Comparison of ENCODE assay signal across 7 cellular contexts in the genomic region with DNA sequence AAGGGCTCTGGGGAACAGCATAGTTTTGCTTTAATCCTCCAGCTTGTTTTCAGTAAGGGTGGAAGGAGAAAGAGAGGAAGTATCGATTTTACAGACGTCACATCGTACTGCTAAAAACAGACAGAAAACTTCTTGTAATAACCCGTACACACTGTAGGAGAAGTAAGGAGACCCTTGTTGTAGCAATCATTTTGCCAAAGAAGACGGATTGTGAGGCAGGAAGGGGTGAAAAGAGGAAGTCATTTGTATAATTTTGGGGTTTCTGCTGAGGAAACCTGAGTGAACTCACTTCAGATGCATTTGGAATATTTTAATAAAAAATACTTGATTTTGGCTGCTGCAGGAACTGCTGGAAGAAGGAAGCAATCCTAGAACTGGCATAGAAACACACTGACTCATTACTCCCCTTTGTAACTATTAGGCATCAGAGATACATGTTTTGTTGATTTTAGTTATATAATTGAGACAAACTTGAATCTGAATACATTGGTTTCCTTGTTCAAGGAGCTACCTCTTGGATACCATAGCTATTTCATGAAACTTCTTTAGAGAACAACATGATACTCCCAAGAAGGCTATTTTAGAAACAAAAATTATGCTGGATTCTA.
DNase-seq lines count a peak whose midpoint lies in the region; FAIRE-seq and TF ChIP-seq lines count a peak whose summit lies in the region.
"Not testable (repeated sequence)": the region's sequence is repeated elsewhere in the genome, so short reads cannot be mapped to it uniquely, and the experiment has no call there.

No MANE protein-coding gene starts in this region.

- CTCF ChIA-PET in endothelial cell of umbilical vein (lab: Charles Lee) = not testable (repeated sequence)

- not testable (repeated sequence) for H4K20me1 ChIP-seq in Karpas-422 (ENCODE audit: insufficient read depth, low read depth, low read length); endothelial cell of umbilical vein (replicated peaks; ENCODE audit: control insufficient read depth, extremely low read depth, insufficient read depth, low read length)

- H3K36me3 ChIP-seq in Karpas-422 (ENCODE audit: insufficient read depth, low read length) (peaks cover 25% of the 10 kb centered on the region; the same call in 1 of the 2 replicates), subcutaneous abdominal adipose tissue (ENCODE audit: control insufficient read depth in 5 of 5, insufficient read depth in 5 of 5, low read length in 5 of 5) (peaks cover 14 to 29% (median 19%) of the 10 kb centered on the region in 5 donors)
- H3K36me3 ChIP-seq in endothelial cell of umbilical vein (ENCODE audit: control insufficient read depth in 2 of 2, extremely low read depth in 1 of 2, insufficient read depth in 2 of 2, low read length in 2 of 2) = not testable (repeated sequence)

- not testable (repeated sequence) for H3K9me3 ChIP-seq in Karpas-422 (ENCODE audit: low read length); endothelial cell of umbilical vein (replicated peaks; ENCODE audit: control insufficient read depth, insufficient read depth, low read length); subcutaneous abdominal adipose tissue (ENCODE audit: control insufficient read depth in 5 of 5, low read length in 5 of 5)

- BruUV-seq in endothelial cell of umbilical vein (replicated peaks; lab: Mats Ljungman, UMichigan) = not testable (repeated sequence)

- not testable (repeated sequence) for H3K27me3 ChIP-seq in Karpas-422 (ENCODE audit: low read length); endothelial cell of umbilical vein (ENCODE audit: control insufficient read depth in 2 of 2, insufficient read depth in 2 of 2, low read length in 2 of 2); subcutaneous abdominal adipose tissue (ENCODE audit: control insufficient read depth in 5 of 5, insufficient read depth in 4 of 5, low read length in 5 of 5)

- TF ChIP-seq POLR2A in endothelial cell of umbilical vein (IDR thresholded peaks at IDR 0.05; ENCODE audit: low read depth, low read length) = not testable (repeated sequence)

- H3K4me1 ChIP-seq in Karpas-422 (ENCODE audit: low read length) = peaks cover 26% of the 10 kb centered on the region
- peaks cover 60% of the 10 kb centered on the region for H3K4me1 ChIP-seq in endothelial cell of umbilical vein (ENCODE audit: control insufficient read depth, extremely low read depth, insufficient read depth, low read length)
- H3K4me1 ChIP-seq in subcutaneous abdominal adipose tissue (ENCODE audit: control insufficient read depth in 5 of 5, insufficient read depth in 5 of 5, low read length in 5 of 5) = peaks cover 0 to 14% (median 2%) of the 10 kb centered on the region in 5 donors

- in situ Hi-C loops in astrocyte of the spinal cord (cut with HindIII; ENCODE audit: low sequenced_read_pairs) = not testable (repeated sequence)

- peak; percentile 11 for DNase-seq in ELR (ENCODE audit: low read depth)
- peak; percentile 37 for DNase-seq in Karpas-422
- DNase-seq in astrocyte of the spinal cord (ENCODE audit: low read depth, low spot score) = peak; percentile 20
- peak; percentile 12 for DNase-seq in endothelial cell of umbilical vein (ENCODE audit: low read depth, low spot score)
- DNase-seq in fibroblast of peridontal ligament (ENCODE audit: extremely low read depth) = peak; percentile 46
- DNase-seq in iris pigment epithelial cell (ENCODE audit: low read depth) = peak; percentile 25

- not testable (repeated sequence) for H2AFZ ChIP-seq in Karpas-422 (ENCODE audit: low read length); endothelial cell of umbilical vein (ENCODE audit: low read depth, low read length)

- TF ChIP-seq CTCF in astrocyte of the spinal cord (IDR thresholded peaks at IDR 0.05; ENCODE audit: low read depth, low read length); endothelial cell of umbilical vein (IDR thresholded peaks at IDR 0.05; ENCODE audit: extremely low read depth in 1 of 2, insufficient read depth in 1 of 2, low read depth in 1 of 2, low read length in 2 of 2): not testable (repeated sequence)

- not testable (repeated sequence) for FAIRE-seq in endothelial cell of umbilical vein (lab: Jason Lieb, UNC)

- POLR2A ChIA-PET in endothelial cell of umbilical vein (lab: Charles Lee) = not testable (repeated sequence)

- intact Hi-C loops in endothelial cell of umbilical vein (cut with micrococcal nuclease) = not testable (repeated sequence)

- not testable (repeated sequence) for H3K4me2 ChIP-seq in Karpas-422 (ENCODE audit: low read depth, low read length, poor library complexity, severe bottlenecking); endothelial cell of umbilical vein (ENCODE audit: insufficient read depth, low read length)

- not testable (repeated sequence) for H3K9me2 ChIP-seq in Karpas-422 (replicated peaks; ENCODE audit: insufficient read depth, low read length)

- H3K79me2 ChIP-seq in Karpas-422 (ENCODE audit: low read length); endothelial cell of umbilical vein (ENCODE audit: control insufficient read depth, insufficient read depth, low read length): not testable (repeated sequence)

- H3K9me1 ChIP-seq in endothelial cell of umbilical vein (replicated peaks; ENCODE audit: control insufficient read depth, extremely low read depth, insufficient read depth, low read length) = not testable (repeated sequence)

- H3K27ac ChIP-seq in Karpas-422 (ENCODE audit: low read length); endothelial cell of umbilical vein (ENCODE audit: insufficient read depth, low read depth, low read length): not testable (repeated sequence)
- H3K27ac ChIP-seq in subcutaneous abdominal adipose tissue (ENCODE audit: low read depth, low read length) = peak overlapping the region; percentile 26

- H3K4me3 ChIP-seq in Karpas-422 (ENCODE audit: low read length); astrocyte of the spinal cord (ENCODE audit: low read depth, low read length); endothelial cell of umbilical vein (replicated peaks in 1 of 3; ENCODE audit: insufficient read depth in 1 of 3, low read depth in 1 of 3, low read length in 3 of 3); subcutaneous abdominal adipose tissue (ENCODE audit: low read depth in 1 of 5, low read length in 5 of 5): not testable (repeated sequence)

- dilution Hi-C loops in endothelial cell of umbilical vein (cut with MboI; ENCODE audit: extremely low pct_ligation_motif_present, low sequenced_read_pairs) = not testable (repeated sequence)

- H3K9ac ChIP-seq in Karpas-422 (ENCODE audit: low read length); endothelial cell of umbilical vein (replicated peaks; ENCODE audit: extremely low read depth, insufficient read depth, low read length): not testable (repeated sequence)
- peak overlapping the region in 1 of 5 donors; percentile 35 for H3K9ac ChIP-seq in subcutaneous abdominal adipose tissue (ENCODE audit: low read length in 5 of 5)

TF ChIP-seq in endothelial cell of umbilical vein, 7 proteins besides CTCF, POLR2A, EP300 and RAD21:
- peak; percentile 35 for TF ChIP-seq FOS (IDR thresholded peaks at IDR 0.05; ENCODE audit: borderline replicate concordance, insufficient read depth, low read length)
TF ChIP-seq in endothelial cell of umbilical vein: peak in this region for 1; not testable (repeated sequence) for 6.
